In the genomic region with DNA sequence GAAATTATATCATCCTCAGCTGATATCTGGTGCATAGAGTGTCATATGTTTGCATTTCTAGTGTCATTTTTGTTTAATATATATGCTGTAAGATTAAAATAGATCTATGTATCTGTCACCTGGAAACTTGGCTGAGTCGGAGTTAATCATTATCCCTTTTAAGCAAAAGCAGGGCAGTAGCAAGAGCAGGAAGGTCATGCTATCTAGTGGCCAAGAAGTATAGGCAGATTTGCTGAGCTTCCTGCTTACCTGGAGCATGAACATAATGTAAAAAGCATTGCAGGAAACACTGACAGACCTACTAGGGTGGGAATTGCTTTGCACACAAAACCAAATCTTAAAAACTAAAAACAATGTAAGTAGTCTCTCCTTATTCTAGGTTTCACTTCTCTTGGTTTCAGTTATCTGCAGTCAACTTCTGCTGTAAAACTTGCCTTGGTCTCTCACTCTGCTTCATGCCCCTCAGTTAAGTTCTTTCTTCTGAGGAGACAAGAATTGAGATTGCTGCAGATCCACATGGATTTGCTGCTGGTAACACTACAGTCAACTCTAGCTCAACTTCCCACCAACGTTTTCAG, we compare ENCODE assay signal across 18 cellular contexts.
DNase-seq lines count a peak whose midpoint lies in the region; ATAC-seq, FAIRE-seq and TF ChIP-seq lines count a peak whose summit lies in the region.
"Had no signal": no experiment of that assay in that cellular context is flagged by ENCODE, and none has a peak within 500 bp of the region (broad histone marks: within the 10 kb centered on the region; RNA-seq: fewer than 3 reads in every experiment).

No MANE protein-coding gene starts in this region.

- SMC1A ChIA-PET in GM12878 (lab: Charles Lee; ENCODE audit: uncharacterized antibody, unreplicated experiment), result interaction anchor here (0.9 kb wide), 1 partner anchor 62 kb away, joined by 3 read pairs; no protein-coding TSS in a partner anchor

- no peaks in the 10 kb centered on the region for H3K79me2 ChIP-seq in GM12878 (ENCODE audit: control insufficient read depth, insufficient read depth, low read length)

- no peak overlapping the region for H2AFZ ChIP-seq in GM12878 (ENCODE audit: control insufficient read depth, low read depth, low read length)

- no peaks in the 10 kb centered on the region for H3K9me3 ChIP-seq in GM12878 (replicated peaks; ENCODE audit: control insufficient read depth, insufficient read depth, low read length)
- no peaks in the 10 kb centered on the region for H3K9me3 ChIP-seq in tibial artery
- H3K9me3 ChIP-seq: A549, ascending aorta, Caco-2 had no signal

- no peaks in the 10 kb centered on the region for H4K20me1 ChIP-seq in GM12878 (ENCODE audit: control insufficient read depth, insufficient read depth)

- H3K27me3 Mint-ChIP-seq in activated T-helper 17 cell treated with anti-CD3 and anti-CD28 coated beads, Interleukin-2, amount 50 U/mL, for 72 hours, result no peaks in the 10 kb centered on the region
- H3K27me3 Mint-ChIP-seq: activated CD4-positive, alpha-beta T cell treated with anti-CD3 and anti-CD28 coated beads for 36 hours had no signal

- RAD21 ChIA-PET in GM12878 (lab: Charles Lee; ENCODE audit: unreplicated experiment), result no interaction called here

- TF ChIP-seq CTCF in GM12878 (IDR thresholded peaks at IDR 0.05 in 2 of 3, conservative IDR thresholded peaks at IDR 0.05 in 1 of 3; ENCODE audit: control insufficient read depth in 2 of 3, extremely low read depth in 1 of 3, insufficient read depth in 1 of 3, low read depth in 3 of 3, low read length in 3 of 3), result no peak
- TF ChIP-seq CTCF in tibial artery (IDR thresholded peaks at IDR 0.05), result no peak

- no peak overlapping the region for H3K27ac Mint-ChIP-seq in activated T-helper 17 cell treated with anti-CD3 and anti-CD28 coated beads, Interleukin-2, amount 50 U/mL, for 72 hours
- H3K27ac Mint-ChIP-seq: activated CD4-positive, alpha-beta T cell treated with anti-CD3 and anti-CD28 coated beads for 36 hours; activated T-cell treated with anti-CD3 and anti-CD28 coated beads, Interleukin-2, amount 50 U/mL, for 72 hours had no signal

- H3K4me1 ChIP-seq in GM12878 (ENCODE audit: control insufficient read depth, insufficient read depth, low read length) (no peaks in the 10 kb centered on the region), tibial artery (no peaks in the 10 kb centered on the region)
- H3K4me1 ChIP-seq: A549, ascending aorta, Caco-2 had no signal

- CTCF ChIA-PET in GM12878 (lab: Yijun Ruan, JAX), result interaction anchor here (0.6 kb wide), 1 partner anchor 59 kb away, joined by 3 read pairs; no protein-coding TSS in a partner anchor

- H3K27me3 ChIP-seq in GM12878 (replicated peaks in 1 of 2; ENCODE audit: control insufficient read depth in 2 of 2, insufficient read depth in 2 of 2, low read length in 1 of 2), result no peaks in the 10 kb centered on the region
- H3K27me3 ChIP-seq in tibial artery, result no peaks in the 10 kb centered on the region
- H3K27me3 ChIP-seq: ascending aorta had no signal

- TF ChIP-seq EP300 in GM12878 (IDR thresholded peaks at IDR 0.05; ENCODE audit: borderline replicate concordance in 1 of 2, control insufficient read depth in 1 of 2, low read depth in 2 of 2, low read length in 2 of 2), result no peak

- no peaks in the 10 kb centered on the region for H3K4me1 Mint-ChIP-seq in activated T-helper 17 cell treated with anti-CD3 and anti-CD28 coated beads, Interleukin-2, amount 50 U/mL, for 72 hours
- H3K4me1 Mint-ChIP-seq: activated CD4-positive, alpha-beta T cell treated with anti-CD3 and anti-CD28 coated beads for 36 hours; neural crest cell had no signal

- intact Hi-C loops in GM12878 (cut with micrococcal nuclease; ENCODE audit: unreplicated experiment), result no loop called here
- intact Hi-C loops in tibial artery (cut with DNase I; ENCODE audit: low total_unique reads), result no loop called here

- no peak for TF ChIP-seq RAD21 in GM12878 (IDR thresholded peaks at IDR 0.05; ENCODE audit: insufficient read depth, low read depth, low read length)

- in situ Hi-C loops in GM12878 (cut with MboI), result no loop called here

- H3K9me3 Mint-ChIP-seq in activated T-helper 17 cell treated with anti-CD3 and anti-CD28 coated beads, Interleukin-2, amount 50 U/mL, for 72 hours, result no peaks in the 10 kb centered on the region

- no peak overlapping the region for H3K9ac ChIP-seq in GM12878 (ENCODE audit: control insufficient read depth, insufficient read depth, low read length)

- no peak overlapping the region for H3K27ac ChIP-seq in GM12878 (ENCODE audit: control insufficient read depth, insufficient read depth)
- no peak overlapping the region for H3K27ac ChIP-seq in tibial artery
- H3K27ac ChIP-seq: A549, ascending aorta, skin epidermis had no signal

- no peak overlapping the region for H3K4me3 Mint-ChIP-seq in activated T-helper 17 cell treated with anti-CD3 and anti-CD28 coated beads, Interleukin-2, amount 50 U/mL, for 72 hours
- H3K4me3 Mint-ChIP-seq: activated CD4-positive, alpha-beta T cell treated with anti-CD3 and anti-CD28 coated beads for 36 hours; activated T-cell treated with anti-CD3 and anti-CD28 coated beads, Interleukin-2, amount 50 U/mL, for 72 hours; neural crest cell had no signal

- BruUV-seq in GM12878 (replicated peaks; lab: Mats Ljungman, UMichigan), result no TSS peak

- FAIRE-seq in GM12878 (lab: Jason Lieb, UNC), result no peak
- FAIRE-seq: A549 had no signal

- DNase-seq in SIG-M5 treated with dmso at 0.1 percent for 504 hours (lab: John Stamatoyannopoulos, UW; ENCODE audit: unreplicated experiment) (peak; percentile 7), SIG-M5 (lab: John Stamatoyannopoulos, UW) (no peak), GM12878 (ENCODE audit: low read depth, low spot score) (no peak), ecto neural progenitor cell (ENCODE audit: low spot score) (no peak), tibial artery (no peak)
- DNase-seq: activated CD4-positive, alpha-beta T cell treated with anti-CD3 and anti-CD28 coated beads for 36 hours; activated T-cell treated with anti-CD3 and anti-CD28 coated beads, Interleukin-2, amount 50 U/mL, for 72 hours; left cardiac atrium; NCI-H187; NK-92 treated with Interleukin-12 subunit alpha and Interleukin-12 subunit beta, amount 100 ng/mL, for 24 hours had no signal

- no peak for TF ChIP-seq POLR2A in GM12878 (IDR thresholded peaks at IDR 0.05; ENCODE audit: low read depth, low read length)

- H3K36me3 Mint-ChIP-seq in activated T-helper 17 cell treated with anti-CD3 and anti-CD28 coated beads, Interleukin-2, amount 50 U/mL, for 72 hours (ENCODE audit: low read depth), result no peaks in the 10 kb centered on the region

- no peak overlapping the region for H3K4me2 ChIP-seq in GM12878 (ENCODE audit: control insufficient read depth, insufficient read depth)
- H3K4me2 ChIP-seq: A549 had no signal

- POLR2A ChIA-PET in GM12878 (lab: Charles Lee), result no interaction called here

- no peaks in the 10 kb centered on the region for H3K36me3 ChIP-seq in GM12878 (ENCODE audit: control insufficient read depth in 2 of 2, insufficient read depth in 2 of 2, low read length in 1 of 2)
- H3K36me3 ChIP-seq in tibial artery, result no peaks in the 10 kb centered on the region
- H3K36me3 ChIP-seq: ascending aorta had no signal

- 14% methylated on average over 2 of the region's 2 CpGs for WGBS in GM12878 (ENCODE audit: insufficient coverage, insufficient replicate concordance, low lambda C conversion rate, missing lambda C conversion rate)

- no peak overlapping the region for H3K4me3 ChIP-seq in GM12878
- no peak overlapping the region for H3K4me3 ChIP-seq in tibial artery
- H3K4me3 ChIP-seq: A549, ascending aorta, skin epidermis had no signal

- peak; percentile 81 for ATAC-seq in HG03139 (IDR thresholded peaks at IDR 0.05; ENCODE audit: unreplicated experiment)
- ATAC-seq in GM12878, result peak; percentile 68
- ATAC-seq in GM18519 (IDR thresholded peaks at IDR 0.05; ENCODE audit: low FRiP score, unreplicated experiment), result no peak
- ATAC-seq in activated T-helper 17 cell treated with anti-CD3 and anti-CD28 coated beads, Interleukin-2, amount 50 U/mL, for 72 hours (replicated peaks), result no peak
- ATAC-seq: A549; activated CD4-positive, alpha-beta T cell treated with anti-CD3 and anti-CD28 coated beads for 36 hours; activated T-cell treated with anti-CD3 and anti-CD28 coated beads, Interleukin-2, amount 50 U/mL, for 72 hours; left cardiac atrium had no signal

TF ChIP-seq in GM12878, 131 proteins besides CTCF, POLR2A, EP300 and RAD21 (continues in another document):
- TF ChIP-seq ESRRA (IDR thresholded peaks at IDR 0.05; ENCODE audit: low read length) (no peak), JUND (IDR thresholded peaks at IDR 0.05; ENCODE audit: low read depth, low read length) (no peak), KLF5 (IDR thresholded peaks at IDR 0.05; ENCODE audit: partially characterized antibody) (no peak), RCOR1 (conservative IDR thresholded peaks at IDR 0.05; ENCODE audit: low read depth, low read length) (no peak)

Comparison
In these comparisons a context has a peak if more than half of its experiments do, and no peak if none do; other contexts are left out.
1. ATAC-seq: peak in HG03139 (single experiment) and GM12878 (single experiment); none in GM18519 (single experiment) and activated T-helper 17 cell treated with anti-CD3 and anti-CD28 coated beads, Interleukin-2, amount 50 U/mL, for 72 hours (single experiment).